Comparison of ENCODE assay signal across 9 cellular contexts in genomic region chr22:37848587-37849088, GRCh38. TPM values are rescaled to one million over a fixed set of nuclear protein-coding genes. Genes with fewer than 3 reads are reported as not detected.
DNase-seq lines count a peak whose midpoint lies in the region; ATAC-seq, FAIRE-seq and TF ChIP-seq lines count a peak whose summit lies in the region.
"Had no signal": no experiment of that assay in that cellular context is flagged by ENCODE, and none has a peak within 500 bp of the region (broad histone marks: within the 10 kb centered on the region; RNA-seq: fewer than 3 reads in every experiment).

No MANE protein-coding gene starts in this region.

- no peaks in the 10 kb centered on the region for H3K9me3 ChIP-seq in muscle layer of colon (ENCODE audit: low read length)

- H3K27me3 ChIP-seq in muscle layer of colon (ENCODE audit: control insufficient read depth in 1 of 2, insufficient read depth in 2 of 2, low read length in 2 of 2), result no peaks in the 10 kb centered on the region

- ATAC-seq in GM18502 (IDR thresholded peaks at IDR 0.05; ENCODE audit: poor library complexity, unreplicated experiment) (no peak), GM21423 (IDR thresholded peaks at IDR 0.05; ENCODE audit: unreplicated experiment) (no peak)

- H3K27ac ChIP-seq in RWPE1 (peak overlapping the region; percentile 96), muscle layer of colon (ENCODE audit: low read depth, low read length) (peak overlapping the region; percentile 67)

- CTCF ChIA-PET in RWPE1 (lab: Yijun Ruan, JAX), result no interaction called here

- DNase-seq in NCI-H510A treated with DMSO at 0.1 percent for 48 hours (lab: John Stamatoyannopoulos, UW), result peak; percentile 14
- DNase-seq in NCI-H510A (lab: John Stamatoyannopoulos, UW), result no peak
- DNase-seq in RWPE1 (ENCODE audit: low spot score), result peak; percentile 31
- peak; percentile 58 for DNase-seq in dermis blood vessel endothelial cell
- DNase-seq in H54 (ENCODE audit: insufficient read length, low spot score), result no peak

- FAIRE-seq in H54 (lab: Jason Lieb, UNC), result no peak

- no peak for TF ChIP-seq POLR2A in H54 (IDR thresholded peaks at IDR 0.05; ENCODE audit: low read depth, low read length)

- TF ChIP-seq CTCF in RWPE1 (conservative IDR thresholded peaks at IDR 0.05; ENCODE audit: low read depth), result no peak

- peaks cover 13% of the 10 kb centered on the region for H3K4me1 ChIP-seq in muscle layer of colon (ENCODE audit: insufficient read depth, low read length)

- H3K9ac ChIP-seq in muscle layer of colon (ENCODE audit: low read length), result peak overlapping the region; percentile 44

- POLR2A ChIA-PET in RWPE1 (lab: Yijun Ruan, JAX; ENCODE audit: low non-redundant PET), result no interaction called here

- H3K4me3 ChIP-seq in muscle layer of colon (ENCODE audit: low read depth in 1 of 2, low read length in 2 of 2), result peak overlapping the region; percentile 53 to 89

- H3K36me3 ChIP-seq in muscle layer of colon (ENCODE audit: insufficient read depth, low read length), result peaks cover 19% of the 10 kb centered on the region

RNA-seq across cellular contexts. Expression of gene EIF3L, which starts 0.6 kb away (rescaled TPM):
- total RNA-seq in dermis blood vessel endothelial cell, result 358 and 454 TPM in 2 replicates

RNA-seq across cellular contexts. Expression of gene ANKRD54, which starts 4.5 kb away (rescaled TPM):
- total RNA-seq in dermis blood vessel endothelial cell, result 43.6 and 44.3 TPM in 2 replicates

RNA-seq across cellular contexts. Expression of gene GALR3, which starts 25.5 kb away (rescaled TPM):
- total RNA-seq in dermis blood vessel endothelial cell, result 0.14 TPM in 1 of 2 replicates, not detected in the other
- total RNA-seq: dermis microvascular lymphatic vessel endothelial cell had no signal

RNA-seq across cellular contexts. Expression of gene GCAT, which starts 40.9 kb away (rescaled TPM):
- 24.5 and 37.6 TPM in 2 replicates for total RNA-seq in dermis blood vessel endothelial cell

RNA-seq across cellular contexts. Expression of gene MICALL1, which starts 57.5 kb away (rescaled TPM):
- 36.4 and 52.7 TPM in 2 replicates for total RNA-seq in dermis blood vessel endothelial cell

Comparison
In these comparisons a context has a peak if more than half of its experiments do, and no peak if none do; other contexts are left out.
1. DNase-seq: peak in NCI-H510A treated with DMSO at 0.1 percent for 48 hours (single experiment), RWPE1 (single experiment) and dermis blood vessel endothelial cell (single experiment); none in NCI-H510A (single experiment) and H54 (single experiment).